ENCODE assay signal across 20 cellular contexts in the genomic region with DNA sequence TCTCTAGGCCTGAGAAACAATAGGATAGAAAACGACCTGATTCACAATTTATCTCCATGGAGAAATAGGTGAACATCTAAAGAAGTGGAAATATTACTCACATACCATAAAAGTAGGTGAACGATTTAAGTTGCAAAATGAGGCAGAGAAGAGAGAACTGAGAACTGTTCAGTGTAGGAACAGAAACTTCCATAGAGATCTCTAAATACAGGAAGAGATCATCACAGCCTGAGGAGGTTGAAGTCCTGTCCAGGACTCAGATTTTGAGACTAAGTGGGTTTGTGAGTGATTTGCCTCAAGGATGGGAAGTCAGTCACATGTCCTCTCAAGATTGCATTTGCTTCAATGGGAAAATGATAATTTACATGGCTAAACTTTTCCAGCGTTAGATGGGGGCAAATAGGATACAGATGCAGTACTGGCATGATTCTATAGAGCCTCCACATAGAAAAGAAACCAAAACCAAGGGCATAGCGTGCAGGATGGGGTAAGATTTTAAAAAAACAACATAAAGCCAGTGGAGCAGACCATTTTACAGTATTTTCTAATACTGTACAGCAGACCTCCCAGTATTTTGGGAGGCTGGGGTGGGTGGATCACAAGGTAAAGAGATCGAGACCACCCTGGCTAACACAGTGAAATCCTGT.
DNase-seq lines count a peak whose midpoint lies in the region; ATAC-seq and FAIRE-seq lines count a peak whose summit lies in the region.
"Had no signal": no experiment of that assay in that cellular context is flagged by ENCODE, and none has a peak within 500 bp of the region (broad histone marks: within the 10 kb centered on the region; RNA-seq: fewer than 3 reads in every experiment).

No MANE protein-coding gene starts in this region.

- H3K4me1 ChIP-seq in naive thymus-derived CD4-positive, alpha-beta T cell (ENCODE audit: control insufficient read depth in 2 of 2, insufficient read depth in 2 of 2, low read length in 2 of 2): no peaks in the 10 kb centered on the region
- H3K4me1 ChIP-seq: gastroesophageal sphincter, HAP-1, sigmoid colon, stomach had no signal

- H3K9me3 Mint-ChIP-seq in naive thymus-derived CD4-positive, alpha-beta T cell: no peaks in the 10 kb centered on the region
- H3K9me3 Mint-ChIP-seq: activated T-helper 2 cell treated with anti-CD3 and anti-CD28 coated beads, Interferon-gamma antibody, Interleukin-2, Interleukin-4, amounts not matched to agents 10 μg/mL and 5 μg/mL and 100 μg/mL, durations not matched to agents 14 hours and 24 hours and 36 hours had no signal

- ATAC-seq in GM21723 (IDR thresholded peaks at IDR 0.05; ENCODE audit: unreplicated experiment): peak; percentile 55
- ATAC-seq in naive thymus-derived CD4-positive, alpha-beta T cell: peak; percentile 36
- ATAC-seq in GM19467 (IDR thresholded peaks at IDR 0.05; ENCODE audit: unreplicated experiment): no peak
- ATAC-seq in GM19452 (IDR thresholded peaks at IDR 0.05; ENCODE audit: unreplicated experiment): no peak
- ATAC-seq: activated CD4-positive, CD25-positive, alpha-beta regulatory T cell treated with anti-CD3 and anti-CD28 coated beads, Interleukin-2, amount 50 U/mL, for 24 hours; gastroesophageal sphincter; SK-N-SH treated with all-trans-retinoic acid at 6 μM for 48 hours had no signal

- H3K27ac Mint-ChIP-seq in naive thymus-derived CD4-positive, alpha-beta T cell: no peak overlapping the region
- H3K27ac Mint-ChIP-seq: activated T-helper 2 cell treated with anti-CD3 and anti-CD28 coated beads, Interferon-gamma antibody, Interleukin-2, Interleukin-4, amounts not matched to agents 10 μg/mL and 5 μg/mL and 100 μg/mL, durations not matched to agents 14 hours and 24 hours and 36 hours had no signal

- no peak overlapping the region for H3K27ac ChIP-seq in naive thymus-derived CD4-positive, alpha-beta T cell (ENCODE audit: low read depth, low read length)
- H3K27ac ChIP-seq: dorsolateral prefrontal cortex, gastroesophageal sphincter, sigmoid colon, stomach had no signal

- POLR2A ChIA-PET in naive thymus-derived CD4-positive, alpha-beta T cell (lab: Charles Lee): no interaction called here

- H3K36me3 ChIP-seq in naive thymus-derived CD4-positive, alpha-beta T cell (ENCODE audit: control insufficient read depth in 2 of 3, insufficient read depth in 3 of 3, low read length in 3 of 3): no peaks in the 10 kb centered on the region
- H3K36me3 ChIP-seq: gastroesophageal sphincter, HAP-1, sigmoid colon, stomach had no signal

- no peaks in the 10 kb centered on the region for H3K36me3 Mint-ChIP-seq in naive thymus-derived CD4-positive, alpha-beta T cell

- H3K9me3 ChIP-seq in naive thymus-derived CD4-positive, alpha-beta T cell (ENCODE audit: control insufficient read depth in 2 of 3, low read length in 3 of 3): no peaks in the 10 kb centered on the region
- H3K9me3 ChIP-seq: gastroesophageal sphincter, HAP-1, sigmoid colon, stomach had no signal

- H3K27me3 ChIP-seq in naive thymus-derived CD4-positive, alpha-beta T cell (ENCODE audit: control insufficient read depth in 2 of 2, insufficient read depth in 2 of 2, low read length in 2 of 2): no peaks in the 10 kb centered on the region
- H3K27me3 ChIP-seq: dorsolateral prefrontal cortex, gastroesophageal sphincter, sigmoid colon, stomach had no signal

- H3K4me3 ChIP-seq in naive thymus-derived CD4-positive, alpha-beta T cell (ENCODE audit: low read length): no peak overlapping the region
- H3K4me3 ChIP-seq: dorsolateral prefrontal cortex, gastroesophageal sphincter, HAP-1, sigmoid colon, stomach had no signal

- peak; percentile 59 for FAIRE-seq in GM18507 (lab: Jason Lieb, UNC)
- FAIRE-seq: bronchial epithelial cell had no signal

- H3K4me3 Mint-ChIP-seq in naive thymus-derived CD4-positive, alpha-beta T cell: no peak overlapping the region

- DNase-seq in GM18507 (ENCODE audit: extremely low spot score, insufficient read length, low read depth) (no peak), NOMO-1 treated with DMSO at 0.1 percent for 48 hours (lab: John Stamatoyannopoulos, UW; ENCODE audit: unreplicated experiment) (peak; percentile 50), DMS53 treated with DMSO at 0.1 percent for 48 hours (lab: John Stamatoyannopoulos, UW; ENCODE audit: unreplicated experiment) (no peak)
- no peak for DNase-seq in naive thymus-derived CD4-positive, alpha-beta T cell
- DNase-seq: COR-L47, dorsolateral prefrontal cortex, erythroblast, NCI-H748 treated with DMSO at 0.1 percent for 48 hours, sigmoid colon, stomach, T1000 had no signal

- peaks cover 0 to 2% (median 0%) of the 10 kb centered on the region in 7 donors for H3K4me1 Mint-ChIP-seq in naive thymus-derived CD4-positive, alpha-beta T cell

- peaks cover 11 to 46% (median 34%) of the 10 kb centered on the region in 5 donors for H3K27me3 Mint-ChIP-seq in naive thymus-derived CD4-positive, alpha-beta T cell

- CTCF ChIA-PET in naive thymus-derived CD4-positive, alpha-beta T cell (lab: Charles Lee): interaction anchor here (0.7 kb wide), 1 partner anchor 163 kb away, joined by 6 read pairs; no protein-coding TSS in a partner anchor

- intact Hi-C loops in naive thymus-derived CD4-positive, alpha-beta T cell (cut with micrococcal nuclease): no loop called here

Comparison
In these comparisons a context has a peak if more than half of its experiments do, and no peak if none do; other contexts are left out.
1. ATAC-seq: peak in GM21723 (single experiment) and naive thymus-derived CD4-positive, alpha-beta T cell (single experiment); none in GM19467 (single experiment) and GM19452 (single experiment).